8 cellular contexts compared by ENCODE assay signal in the genomic region with DNA sequence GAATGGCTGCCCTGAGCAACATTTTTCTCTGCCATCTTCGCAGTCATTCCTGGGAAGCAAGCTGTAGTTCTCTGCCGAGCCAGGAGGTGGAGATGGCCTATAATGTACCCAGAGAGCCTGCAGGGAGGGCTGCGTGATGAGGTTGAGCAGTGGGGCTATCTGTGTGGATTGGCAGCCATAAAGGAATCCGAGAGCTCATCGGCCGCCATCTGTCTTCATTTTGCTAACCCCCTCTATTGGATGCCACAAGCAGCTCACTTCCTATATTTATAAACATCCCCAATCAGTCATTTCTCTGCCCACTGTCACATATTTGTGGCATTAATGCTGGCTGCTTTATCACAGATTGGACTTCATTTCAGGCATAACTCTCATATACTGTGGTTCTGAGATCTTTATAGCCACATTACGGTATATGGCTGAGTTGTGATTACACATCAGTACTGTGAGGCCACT.
DNase-seq lines count a peak whose midpoint lies in the region; ATAC-seq and TF ChIP-seq lines count a peak whose summit lies in the region.

No MANE protein-coding gene starts in this region.

- no peak overlapping the region for H3K27ac ChIP-seq in hepatocyte

- no peak overlapping the region for H2AFZ ChIP-seq in hepatocyte

- ATAC-seq in Right ventricle myocardium superior (ENCODE audit: poor library complexity) (peak; percentile 43), left ventricle myocardium superior (no peak), HG02885 (IDR thresholded peaks at IDR 0.05; ENCODE audit: poor library complexity, unreplicated experiment) (peak; percentile 80)
- no peak for ATAC-seq in stimulated activated naive CD8-positive, alpha-beta T cell treated with anti-CD3 and anti-CD28 coated beads, Interleukin-15, amount 100 ng/mL, for 72 hours

- no peaks in the 10 kb centered on the region for H3K9me3 Mint-ChIP-seq in stimulated activated naive CD8-positive, alpha-beta T cell treated with anti-CD3 and anti-CD28 coated beads, Interleukin-15, amount 100 ng/mL, for 72 hours

- peaks cover 16% of the 10 kb centered on the region for H3K27me3 Mint-ChIP-seq in stimulated activated naive CD8-positive, alpha-beta T cell treated with anti-CD3 and anti-CD28 coated beads, Interleukin-15, amount 100 ng/mL, for 72 hours

- no peaks in the 10 kb centered on the region for H3K4me1 ChIP-seq in hepatocyte (ENCODE audit: insufficient read depth)

- no peak overlapping the region for H3K27ac Mint-ChIP-seq in stimulated activated naive CD8-positive, alpha-beta T cell treated with anti-CD3 and anti-CD28 coated beads, Interleukin-15, amount 100 ng/mL, for 72 hours

- no peaks in the 10 kb centered on the region for H3K9me3 ChIP-seq in hepatocyte (ENCODE audit: low read depth)

- TF ChIP-seq CTCF in hepatocyte (IDR thresholded peaks at IDR 0.05; ENCODE audit: poor library complexity), result peak; percentile 53

- H3K4me3 ChIP-seq in hepatocyte, result no peak overlapping the region

- peaks cover 6% of the 10 kb centered on the region for H3K27me3 ChIP-seq in hepatocyte

- no peaks in the 10 kb centered on the region for H3K9me2 ChIP-seq in hepatocyte (replicated peaks; ENCODE audit: insufficient read depth)

- H3K4me2 ChIP-seq in hepatocyte, result no peak overlapping the region

- no peaks in the 10 kb centered on the region for H3K79me2 ChIP-seq in hepatocyte

- DNase-seq in Right ventricle myocardium superior, result no peak
- DNase-seq in left ventricle myocardium superior, result no peak
- peak; percentile 22 for DNase-seq in RPMI8226
- peak; percentile 59 for DNase-seq in hepatocyte (ENCODE audit: low spot score)
- no peak for DNase-seq in Kasumi-1 (lab: John Stamatoyannopoulos, UW)
- DNase-seq in stimulated activated naive CD8-positive, alpha-beta T cell treated with anti-CD3 and anti-CD28 coated beads, Interleukin-15, amount 100 ng/mL, for 72 hours, result no peak
- no peak for DNase-seq in stimulated activated CD4-positive, alpha-beta T cell treated with anti-CD3 and anti-CD28 coated beads, Interleukin-4, amount 100 ng/mL, for 24 hours

- intact Hi-C loops in Right ventricle myocardium superior (cut with DNase I), result loop anchor here (5.0 kb wide), 1 partner anchor 92 kb away; no protein-coding TSS in a partner anchor
- intact Hi-C loops in left ventricle myocardium superior (cut with micrococcal nuclease), result no loop called here

- H4K20me1 ChIP-seq in hepatocyte (ENCODE audit: insufficient read depth, poor library complexity, severe bottlenecking), result no peaks in the 10 kb centered on the region

- 66% methylated on average over 7 of the region's 7 CpGs for WGBS in hepatocyte (ENCODE audit: low lambda C conversion rate, missing lambda C conversion rate)

- no peaks in the 10 kb centered on the region for H3K36me3 ChIP-seq in hepatocyte (replicated peaks; ENCODE audit: insufficient read depth, low read depth)

- no peaks in the 10 kb centered on the region for H3K4me1 Mint-ChIP-seq in stimulated activated naive CD8-positive, alpha-beta T cell treated with anti-CD3 and anti-CD28 coated beads, Interleukin-15, amount 100 ng/mL, for 72 hours

- H3K4me3 Mint-ChIP-seq in stimulated activated naive CD8-positive, alpha-beta T cell treated with anti-CD3 and anti-CD28 coated beads, Interleukin-15, amount 100 ng/mL, for 72 hours, result no peak overlapping the region

Comparison
In these comparisons a context has a peak if more than half of its experiments do, and no peak if none do; other contexts are left out.
1. ATAC-seq: peak in Right ventricle myocardium superior (single experiment) and HG02885 (single experiment); none in left ventricle myocardium superior (single experiment) and stimulated activated naive CD8-positive, alpha-beta T cell treated with anti-CD3 and anti-CD28 coated beads, Interleukin-15, amount 100 ng/mL, for 72 hours (single experiment).
2. DNase-seq: peak in RPMI8226 (single experiment) and hepatocyte (single experiment); none in Right ventricle myocardium superior (single experiment), left ventricle myocardium superior (single experiment), Kasumi-1 (0 of 2), stimulated activated naive CD8-positive, alpha-beta T cell treated with anti-CD3 and anti-CD28 coated beads, Interleukin-15, amount 100 ng/mL, for 72 hours (0 of 2) and stimulated activated CD4-positive, alpha-beta T cell treated with anti-CD3 and anti-CD28 coated beads, Interleukin-4, amount 100 ng/mL, for 24 hours (single experiment).